ENCODE assay signal across 1 cellular context in the genomic region with DNA sequence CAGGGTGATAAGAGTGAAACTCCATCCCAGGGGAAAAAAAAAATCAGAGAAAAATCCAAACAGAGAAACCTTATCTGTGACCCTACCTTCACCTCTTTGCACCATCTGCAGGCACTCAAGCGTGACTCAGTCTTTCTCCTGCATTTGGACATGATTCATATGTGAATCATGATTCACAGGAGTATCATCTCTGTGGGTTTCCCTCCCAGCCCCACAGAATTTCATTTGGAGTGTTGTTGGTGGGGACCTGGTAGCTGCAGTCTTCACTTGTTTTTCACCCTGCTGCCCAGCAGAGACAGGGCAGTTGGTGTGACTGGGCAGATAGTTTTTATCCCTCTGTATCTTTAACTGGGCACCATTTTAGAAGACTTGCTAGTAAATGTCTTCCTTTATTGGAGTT.
A peak's percentile ranks its signal among the peaks of the same experiment; 100 is the strongest.
TF ChIP-seq lines count a peak whose summit lies in the region.

No MANE protein-coding gene starts in this region.

TF ChIP-seq in K562, 482 proteins besides CTCF, POLR2A, EP300 and RAD21 (continued from another document and continues in another):
- TF ChIP-seq, protein P1, sequence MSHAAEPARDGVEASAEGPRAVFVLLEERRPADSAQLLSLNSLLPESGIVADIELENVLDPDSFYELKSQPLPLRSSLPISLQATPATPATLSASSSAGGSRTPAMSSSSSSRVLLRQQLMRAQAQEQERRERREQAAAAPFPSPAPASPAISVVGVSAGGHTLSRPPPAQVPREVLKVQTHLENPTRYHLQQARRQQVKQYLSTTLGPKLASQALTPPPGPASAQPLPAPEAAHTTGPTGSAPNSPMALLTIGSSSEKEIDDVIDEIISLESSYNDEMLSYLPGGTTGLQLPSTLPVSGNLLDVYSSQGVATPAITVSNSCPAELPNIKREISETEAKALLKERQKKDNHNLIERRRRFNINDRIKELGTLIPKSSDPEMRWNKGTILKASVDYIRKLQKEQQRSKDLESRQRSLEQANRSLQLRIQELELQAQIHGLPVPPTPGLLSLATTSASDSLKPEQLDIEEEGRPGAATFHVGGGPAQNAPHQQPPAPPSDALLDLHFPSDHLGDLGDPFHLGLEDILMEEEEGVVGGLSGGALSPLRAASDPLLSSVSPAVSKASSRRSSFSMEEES (CRISPR knock-in tag; IDR thresholded peaks at IDR 0.05), result no peak
- TF ChIP-seq, protein P2, sequence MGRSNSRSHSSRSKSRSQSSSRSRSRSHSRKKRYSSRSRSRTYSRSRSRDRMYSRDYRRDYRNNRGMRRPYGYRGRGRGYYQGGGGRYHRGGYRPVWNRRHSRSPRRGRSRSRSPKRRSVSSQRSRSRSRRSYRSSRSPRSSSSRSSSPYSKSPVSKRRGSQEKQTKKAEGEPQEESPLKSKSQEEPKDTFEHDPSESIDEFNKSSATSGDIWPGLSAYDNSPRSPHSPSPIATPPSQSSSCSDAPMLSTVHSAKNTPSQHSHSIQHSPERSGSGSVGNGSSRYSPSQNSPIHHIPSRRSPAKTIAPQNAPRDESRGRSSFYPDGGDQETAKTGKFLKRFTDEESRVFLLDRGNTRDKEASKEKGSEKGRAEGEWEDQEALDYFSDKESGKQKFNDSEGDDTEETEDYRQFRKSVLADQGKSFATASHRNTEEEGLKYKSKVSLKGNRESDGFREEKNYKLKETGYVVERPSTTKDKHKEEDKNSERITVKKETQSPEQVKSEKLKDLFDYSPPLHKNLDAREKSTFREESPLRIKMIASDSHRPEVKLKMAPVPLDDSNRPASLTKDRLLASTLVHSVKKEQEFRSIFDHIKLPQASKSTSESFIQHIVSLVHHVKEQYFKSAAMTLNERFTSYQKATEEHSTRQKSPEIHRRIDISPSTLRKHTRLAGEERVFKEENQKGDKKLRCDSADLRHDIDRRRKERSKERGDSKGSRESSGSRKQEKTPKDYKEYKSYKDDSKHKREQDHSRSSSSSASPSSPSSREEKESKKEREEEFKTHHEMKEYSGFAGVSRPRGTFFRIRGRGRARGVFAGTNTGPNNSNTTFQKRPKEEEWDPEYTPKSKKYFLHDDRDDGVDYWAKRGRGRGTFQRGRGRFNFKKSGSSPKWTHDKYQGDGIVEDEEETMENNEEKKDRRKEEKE (IDR thresholded peaks at IDR 0.05; ENCODE audit: borderline replicate concordance in 1 of 2, control insufficient read depth in 1 of 2, low read depth in 2 of 2, low read length in 1 of 2), result no peak
- TF ChIP-seq, protein P3, sequence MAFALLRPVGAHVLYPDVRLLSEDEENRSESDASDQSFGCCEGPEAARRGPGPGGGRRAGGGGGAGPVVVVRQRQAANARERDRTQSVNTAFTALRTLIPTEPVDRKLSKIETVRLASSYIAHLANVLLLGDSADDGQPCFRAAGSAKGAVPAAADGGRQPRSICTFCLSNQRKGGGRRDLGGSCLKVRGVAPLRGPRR (CRISPR knock-in tag; IDR thresholded peaks at IDR 0.05), result no peak
- no peak for TF ChIP-seq PHF20 (IDR thresholded peaks at IDR 0.05; ENCODE audit: partially characterized antibody)
- TF ChIP-seq MECOM (CRISPR knock-in tag; IDR thresholded peaks at IDR 0.05), result no peak
- no peak for TF ChIP-seq COPS2 (conservative IDR thresholded peaks at IDR 0.05)
- TF ChIP-seq SIN3A (IDR thresholded peaks at IDR 0.05; ENCODE audit: borderline replicate concordance in 2 of 2, control insufficient read depth in 1 of 2, low read depth in 2 of 2, low read length in 2 of 2), result no peak
- no peak for TF ChIP-seq ZFPM2 (CRISPR knock-in tag; IDR thresholded peaks at IDR 0.05)
- TF ChIP-seq SRSF9 (IDR thresholded peaks at IDR 0.05; ENCODE audit: borderline replicate concordance, low read depth, low read length), result no peak
- no peak for TF ChIP-seq HDAC6 (IDR thresholded peaks at IDR 0.05; ENCODE audit: low read depth, low read length)
- no peak for TF ChIP-seq RBM15 (IDR thresholded peaks at IDR 0.05; ENCODE audit: insufficient read depth, low read length)
- peak; percentile 45 for TF ChIP-seq TEAD4 (IDR thresholded peaks at IDR 0.05; ENCODE audit: low read length)
- TF ChIP-seq TEAD4 (CRISPR knock-in tag; IDR thresholded peaks at IDR 0.05; ENCODE audit: borderline replicate concordance), result no peak
- no peak for TF ChIP-seq ARNT (IDR thresholded peaks at IDR 0.05)
- TF ChIP-seq, protein P4, sequence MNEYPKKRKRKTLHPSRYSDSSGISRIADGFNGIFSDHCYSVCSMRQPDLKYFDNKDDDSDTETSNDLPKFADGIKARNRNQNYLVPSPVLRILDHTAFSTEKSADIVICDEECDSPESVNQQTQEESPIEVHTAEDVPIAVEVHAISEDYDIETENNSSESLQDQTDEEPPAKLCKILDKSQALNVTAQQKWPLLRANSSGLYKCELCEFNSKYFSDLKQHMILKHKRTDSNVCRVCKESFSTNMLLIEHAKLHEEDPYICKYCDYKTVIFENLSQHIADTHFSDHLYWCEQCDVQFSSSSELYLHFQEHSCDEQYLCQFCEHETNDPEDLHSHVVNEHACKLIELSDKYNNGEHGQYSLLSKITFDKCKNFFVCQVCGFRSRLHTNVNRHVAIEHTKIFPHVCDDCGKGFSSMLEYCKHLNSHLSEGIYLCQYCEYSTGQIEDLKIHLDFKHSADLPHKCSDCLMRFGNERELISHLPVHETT (CRISPR knock-in tag; conservative IDR thresholded peaks at IDR 0.05 in 1 of 2, IDR thresholded peaks at IDR 0.05 in 1 of 2), result no peak
- TF ChIP-seq, protein P5, sequence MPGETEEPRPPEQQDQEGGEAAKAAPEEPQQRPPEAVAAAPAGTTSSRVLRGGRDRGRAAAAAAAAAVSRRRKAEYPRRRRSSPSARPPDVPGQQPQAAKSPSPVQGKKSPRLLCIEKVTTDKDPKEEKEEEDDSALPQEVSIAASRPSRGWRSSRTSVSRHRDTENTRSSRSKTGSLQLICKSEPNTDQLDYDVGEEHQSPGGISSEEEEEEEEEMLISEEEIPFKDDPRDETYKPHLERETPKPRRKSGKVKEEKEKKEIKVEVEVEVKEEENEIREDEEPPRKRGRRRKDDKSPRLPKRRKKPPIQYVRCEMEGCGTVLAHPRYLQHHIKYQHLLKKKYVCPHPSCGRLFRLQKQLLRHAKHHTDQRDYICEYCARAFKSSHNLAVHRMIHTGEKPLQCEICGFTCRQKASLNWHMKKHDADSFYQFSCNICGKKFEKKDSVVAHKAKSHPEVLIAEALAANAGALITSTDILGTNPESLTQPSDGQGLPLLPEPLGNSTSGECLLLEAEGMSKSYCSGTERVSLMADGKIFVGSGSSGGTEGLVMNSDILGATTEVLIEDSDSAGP (CRISPR knock-in tag; IDR thresholded peaks at IDR 0.05), result no peak
- TF ChIP-seq SRSF1 (IDR thresholded peaks at IDR 0.05; ENCODE audit: low read depth, low read length), result no peak
- peak; percentile 50 for TF ChIP-seq FOS (IDR thresholded peaks at IDR 0.05; ENCODE audit: extremely low read depth, insufficient read length)
- no peak for TF ChIP-seq HCFC1 (IDR thresholded peaks at IDR 0.05; ENCODE audit: low read depth, low read length)
- TF ChIP-seq, protein P6, sequence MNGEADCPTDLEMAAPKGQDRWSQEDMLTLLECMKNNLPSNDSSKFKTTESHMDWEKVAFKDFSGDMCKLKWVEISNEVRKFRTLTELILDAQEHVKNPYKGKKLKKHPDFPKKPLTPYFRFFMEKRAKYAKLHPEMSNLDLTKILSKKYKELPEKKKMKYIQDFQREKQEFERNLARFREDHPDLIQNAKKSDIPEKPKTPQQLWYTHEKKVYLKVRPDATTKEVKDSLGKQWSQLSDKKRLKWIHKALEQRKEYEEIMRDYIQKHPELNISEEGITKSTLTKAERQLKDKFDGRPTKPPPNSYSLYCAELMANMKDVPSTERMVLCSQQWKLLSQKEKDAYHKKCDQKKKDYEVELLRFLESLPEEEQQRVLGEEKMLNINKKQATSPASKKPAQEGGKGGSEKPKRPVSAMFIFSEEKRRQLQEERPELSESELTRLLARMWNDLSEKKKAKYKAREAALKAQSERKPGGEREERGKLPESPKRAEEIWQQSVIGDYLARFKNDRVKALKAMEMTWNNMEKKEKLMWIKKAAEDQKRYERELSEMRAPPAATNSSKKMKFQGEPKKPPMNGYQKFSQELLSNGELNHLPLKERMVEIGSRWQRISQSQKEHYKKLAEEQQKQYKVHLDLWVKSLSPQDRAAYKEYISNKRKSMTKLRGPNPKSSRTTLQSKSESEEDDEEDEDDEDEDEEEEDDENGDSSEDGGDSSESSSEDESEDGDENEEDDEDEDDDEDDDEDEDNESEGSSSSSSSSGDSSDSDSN (IDR thresholded peaks at IDR 0.05; ENCODE audit: borderline replicate concordance in 1 of 2, low read depth in 2 of 2, low read length in 2 of 2), result no peak
- TF ChIP-seq, protein P7, sequence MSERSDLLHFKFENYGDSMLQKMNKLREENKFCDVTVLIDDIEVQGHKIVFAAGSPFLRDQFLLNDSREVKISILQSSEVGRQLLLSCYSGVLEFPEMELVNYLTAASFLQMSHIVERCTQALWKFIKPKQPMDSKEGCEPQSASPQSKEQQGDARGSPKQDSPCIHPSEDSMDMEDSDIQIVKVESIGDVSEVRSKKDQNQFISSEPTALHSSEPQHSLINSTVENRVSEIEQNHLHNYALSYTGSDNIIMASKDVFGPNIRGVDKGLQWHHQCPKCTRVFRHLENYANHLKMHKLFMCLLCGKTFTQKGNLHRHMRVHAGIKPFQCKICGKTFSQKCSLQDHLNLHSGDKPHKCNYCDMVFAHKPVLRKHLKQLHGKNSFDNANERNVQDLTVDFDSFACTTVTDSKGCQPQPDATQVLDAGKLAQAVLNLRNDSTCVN (CRISPR knock-in tag; IDR thresholded peaks at IDR 0.05), result no peak
- TF ChIP-seq, protein P8, sequence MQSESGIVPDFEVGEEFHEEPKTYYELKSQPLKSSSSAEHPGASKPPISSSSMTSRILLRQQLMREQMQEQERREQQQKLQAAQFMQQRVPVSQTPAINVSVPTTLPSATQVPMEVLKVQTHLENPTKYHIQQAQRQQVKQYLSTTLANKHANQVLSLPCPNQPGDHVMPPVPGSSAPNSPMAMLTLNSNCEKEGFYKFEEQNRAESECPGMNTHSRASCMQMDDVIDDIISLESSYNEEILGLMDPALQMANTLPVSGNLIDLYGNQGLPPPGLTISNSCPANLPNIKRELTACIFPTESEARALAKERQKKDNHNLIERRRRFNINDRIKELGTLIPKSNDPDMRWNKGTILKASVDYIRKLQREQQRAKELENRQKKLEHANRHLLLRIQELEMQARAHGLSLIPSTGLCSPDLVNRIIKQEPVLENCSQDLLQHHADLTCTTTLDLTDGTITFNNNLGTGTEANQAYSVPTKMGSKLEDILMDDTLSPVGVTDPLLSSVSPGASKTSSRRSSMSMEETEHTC (IDR thresholded peaks at IDR 0.05), result no peak
- TF ChIP-seq, protein P9, sequence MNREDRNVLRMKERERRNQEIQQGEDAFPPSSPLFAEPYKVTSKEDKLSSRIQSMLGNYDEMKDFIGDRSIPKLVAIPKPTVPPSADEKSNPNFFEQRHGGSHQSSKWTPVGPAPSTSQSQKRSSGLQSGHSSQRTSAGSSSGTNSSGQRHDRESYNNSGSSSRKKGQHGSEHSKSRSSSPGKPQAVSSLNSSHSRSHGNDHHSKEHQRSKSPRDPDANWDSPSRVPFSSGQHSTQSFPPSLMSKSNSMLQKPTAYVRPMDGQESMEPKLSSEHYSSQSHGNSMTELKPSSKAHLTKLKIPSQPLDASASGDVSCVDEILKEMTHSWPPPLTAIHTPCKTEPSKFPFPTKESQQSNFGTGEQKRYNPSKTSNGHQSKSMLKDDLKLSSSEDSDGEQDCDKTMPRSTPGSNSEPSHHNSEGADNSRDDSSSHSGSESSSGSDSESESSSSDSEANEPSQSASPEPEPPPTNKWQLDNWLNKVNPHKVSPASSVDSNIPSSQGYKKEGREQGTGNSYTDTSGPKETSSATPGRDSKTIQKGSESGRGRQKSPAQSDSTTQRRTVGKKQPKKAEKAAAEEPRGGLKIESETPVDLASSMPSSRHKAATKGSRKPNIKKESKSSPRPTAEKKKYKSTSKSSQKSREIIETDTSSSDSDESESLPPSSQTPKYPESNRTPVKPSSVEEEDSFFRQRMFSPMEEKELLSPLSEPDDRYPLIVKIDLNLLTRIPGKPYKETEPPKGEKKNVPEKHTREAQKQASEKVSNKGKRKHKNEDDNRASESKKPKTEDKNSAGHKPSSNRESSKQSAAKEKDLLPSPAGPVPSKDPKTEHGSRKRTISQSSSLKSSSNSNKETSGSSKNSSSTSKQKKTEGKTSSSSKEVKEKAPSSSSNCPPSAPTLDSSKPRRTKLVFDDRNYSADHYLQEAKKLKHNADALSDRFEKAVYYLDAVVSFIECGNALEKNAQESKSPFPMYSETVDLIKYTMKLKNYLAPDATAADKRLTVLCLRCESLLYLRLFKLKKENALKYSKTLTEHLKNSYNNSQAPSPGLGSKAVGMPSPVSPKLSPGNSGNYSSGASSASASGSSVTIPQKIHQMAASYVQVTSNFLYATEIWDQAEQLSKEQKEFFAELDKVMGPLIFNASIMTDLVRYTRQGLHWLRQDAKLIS (CRISPR knock-in tag; IDR thresholded peaks at IDR 0.05), result no peak
- TF ChIP-seq, protein P10, sequence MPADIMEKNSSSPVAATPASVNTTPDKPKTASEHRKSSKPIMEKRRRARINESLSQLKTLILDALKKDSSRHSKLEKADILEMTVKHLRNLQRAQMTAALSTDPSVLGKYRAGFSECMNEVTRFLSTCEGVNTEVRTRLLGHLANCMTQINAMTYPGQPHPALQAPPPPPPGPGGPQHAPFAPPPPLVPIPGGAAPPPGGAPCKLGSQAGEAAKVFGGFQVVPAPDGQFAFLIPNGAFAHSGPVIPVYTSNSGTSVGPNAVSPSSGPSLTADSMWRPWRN (IDR thresholded peaks at IDR 0.05; ENCODE audit: low read depth), result no peak
- TF ChIP-seq, protein P11, sequence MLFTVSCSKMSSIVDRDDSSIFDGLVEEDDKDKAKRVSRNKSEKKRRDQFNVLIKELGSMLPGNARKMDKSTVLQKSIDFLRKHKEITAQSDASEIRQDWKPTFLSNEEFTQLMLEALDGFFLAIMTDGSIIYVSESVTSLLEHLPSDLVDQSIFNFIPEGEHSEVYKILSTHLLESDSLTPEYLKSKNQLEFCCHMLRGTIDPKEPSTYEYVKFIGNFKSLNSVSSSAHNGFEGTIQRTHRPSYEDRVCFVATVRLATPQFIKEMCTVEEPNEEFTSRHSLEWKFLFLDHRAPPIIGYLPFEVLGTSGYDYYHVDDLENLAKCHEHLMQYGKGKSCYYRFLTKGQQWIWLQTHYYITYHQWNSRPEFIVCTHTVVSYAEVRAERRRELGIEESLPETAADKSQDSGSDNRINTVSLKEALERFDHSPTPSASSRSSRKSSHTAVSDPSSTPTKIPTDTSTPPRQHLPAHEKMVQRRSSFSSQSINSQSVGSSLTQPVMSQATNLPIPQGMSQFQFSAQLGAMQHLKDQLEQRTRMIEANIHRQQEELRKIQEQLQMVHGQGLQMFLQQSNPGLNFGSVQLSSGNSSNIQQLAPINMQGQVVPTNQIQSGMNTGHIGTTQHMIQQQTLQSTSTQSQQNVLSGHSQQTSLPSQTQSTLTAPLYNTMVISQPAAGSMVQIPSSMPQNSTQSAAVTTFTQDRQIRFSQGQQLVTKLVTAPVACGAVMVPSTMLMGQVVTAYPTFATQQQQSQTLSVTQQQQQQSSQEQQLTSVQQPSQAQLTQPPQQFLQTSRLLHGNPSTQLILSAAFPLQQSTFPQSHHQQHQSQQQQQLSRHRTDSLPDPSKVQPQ (CRISPR knock-in tag; IDR thresholded peaks at IDR 0.05; ENCODE audit: borderline replicate concordance), result no peak
- TF ChIP-seq, protein P12, sequence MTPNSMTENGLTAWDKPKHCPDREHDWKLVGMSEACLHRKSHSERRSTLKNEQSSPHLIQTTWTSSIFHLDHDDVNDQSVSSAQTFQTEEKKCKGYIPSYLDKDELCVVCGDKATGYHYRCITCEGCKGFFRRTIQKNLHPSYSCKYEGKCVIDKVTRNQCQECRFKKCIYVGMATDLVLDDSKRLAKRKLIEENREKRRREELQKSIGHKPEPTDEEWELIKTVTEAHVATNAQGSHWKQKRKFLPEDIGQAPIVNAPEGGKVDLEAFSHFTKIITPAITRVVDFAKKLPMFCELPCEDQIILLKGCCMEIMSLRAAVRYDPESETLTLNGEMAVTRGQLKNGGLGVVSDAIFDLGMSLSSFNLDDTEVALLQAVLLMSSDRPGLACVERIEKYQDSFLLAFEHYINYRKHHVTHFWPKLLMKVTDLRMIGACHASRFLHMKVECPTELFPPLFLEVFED (CRISPR knock-in tag; conservative IDR thresholded peaks at IDR 0.05), result no peak
- no peak for TF ChIP-seq SMAD1 (IDR thresholded peaks at IDR 0.05; ENCODE audit: low read depth, low read length, partially characterized antibody)
- TF ChIP-seq YY1 (IDR thresholded peaks at IDR 0.05; ENCODE audit: borderline replicate concordance in 1 of 3, control insufficient read depth in 1 of 3, extremely low read depth in 1 of 3, insufficient read depth in 3 of 3, insufficient read length in 1 of 3, insufficient replicate concordance in 2 of 3, low read depth in 1 of 3, low read length in 2 of 3), result no peak
